20 cellular contexts compared by ENCODE assay signal in genomic region chr1:10899490-10900264, GRCh38.
DNase-seq lines count a peak whose midpoint lies in the region; ATAC-seq, FAIRE-seq and TF ChIP-seq lines count a peak whose summit lies in the region.
"Had no signal": no experiment of that assay in that cellular context is flagged by ENCODE, and none has a peak within 500 bp of the region (broad histone marks: within the 10 kb centered on the region; RNA-seq: fewer than 3 reads in every experiment).

No MANE protein-coding gene starts in this region.

- no peaks in the 10 kb centered on the region for H3K36me3 Mint-ChIP-seq in T-helper 17 cell (ENCODE audit: low read depth)
- H3K36me3 Mint-ChIP-seq: CD4-positive, CD25-positive, alpha-beta regulatory T cell; stimulated activated effector memory CD8-positive, alpha-beta T cell treated with anti-CD3 and anti-CD28 coated beads, Interleukin-12 subunit alpha, Interleukin-12 subunit beta, amount 100 ng/mL, for 72 hours; WTC11 had no signal

- no peak for TF ChIP-seq CTCF in bronchial epithelial cell (IDR thresholded peaks at IDR 0.05; ENCODE audit: insufficient read depth, low read length, severe bottlenecking)
- TF ChIP-seq CTCF in upper lobe of right lung (IDR thresholded peaks at IDR 0.05) = no peak

- H3K27me3 Mint-ChIP-seq in T-helper 17 cell = peaks cover 13% of the 10 kb centered on the region

- peak overlapping the region; percentile 65 to 97 (median 86); a peak in 20 of 22 replicates for H3K4me2 ChIP-seq in BLaER1 treated with 17β-estradiol and CSF1 and Interleukin-3, amounts not matched to agents 10 nM and 100 nM

- peaks cover 0 to 38% (median 19%) of the 10 kb centered on the region in 11 experiments; a peak in 16 of 22 replicates for H3K27me3 ChIP-seq in BLaER1 treated with 17β-estradiol and CSF1 and Interleukin-3, amounts not matched to agents 10 nM and 100 nM
- no peaks in the 10 kb centered on the region for H3K27me3 ChIP-seq in bronchial epithelial cell (ENCODE audit: control insufficient read depth, insufficient read depth, low read length)
- no peaks in the 10 kb centered on the region for H3K27me3 ChIP-seq in upper lobe of right lung
- H3K27me3 ChIP-seq: MG63 had no signal

- peaks cover 0 to 24% (median 0%) of the 10 kb centered on the region in 11 experiments; a peak in 4 of 22 replicates for H4K20me1 ChIP-seq in BLaER1 treated with 17β-estradiol and CSF1 and Interleukin-3, amounts not matched to agents 10 nM and 100 nM

- no peaks in the 10 kb centered on the region for H3K9me3 ChIP-seq in BLaER1 treated with 17β-estradiol and CSF1 and Interleukin-3, amounts not matched to agents 10 nM and 100 nM (replicated peaks in 1 of 11)
- H3K9me3 ChIP-seq in T-helper 17 cell (ENCODE audit: control insufficient read depth, low read length, poor library complexity, severe bottlenecking) (no peaks in the 10 kb centered on the region), upper lobe of right lung (no peaks in the 10 kb centered on the region)
- H3K9me3 ChIP-seq: MG63, tibial artery had no signal

- H3K4me3 ChIP-seq in BLaER1 treated with 17β-estradiol and CSF1 and Interleukin-3, amounts not matched to agents 10 nM and 100 nM = no peak overlapping the region
- H3K4me3 ChIP-seq in bronchial epithelial cell (ENCODE audit: low read depth, low read length) (no peak overlapping the region), upper lobe of right lung (no peak overlapping the region)
- H3K4me3 ChIP-seq: MG63, tibial artery had no signal

- no peaks in the 10 kb centered on the region for H3K36me3 ChIP-seq in BLaER1 treated with 17β-estradiol and CSF1 and Interleukin-3, amounts not matched to agents 10 nM and 100 nM
- H3K36me3 ChIP-seq in bronchial epithelial cell (ENCODE audit: control insufficient read depth, insufficient read depth, low read length) = no peaks in the 10 kb centered on the region
- H3K36me3 ChIP-seq in upper lobe of right lung = no peaks in the 10 kb centered on the region
- H3K36me3 ChIP-seq: MG63, tibial artery had no signal

- peak; percentile 28 for FAIRE-seq in bronchial epithelial cell (lab: Jason Lieb, UNC)
- no peak for FAIRE-seq in urothelium cell line (lab: Jason Lieb, UNC)
- FAIRE-seq: islet of Langerhans had no signal

- ATAC-seq in T-helper 17 cell (no peak), upper lobe of right lung (no peak)
- ATAC-seq: stimulated activated effector memory CD8-positive, alpha-beta T cell treated with anti-CD3 and anti-CD28 coated beads, Interleukin-12 subunit alpha, Interleukin-12 subunit beta, amount 100 ng/mL, for 72 hours had no signal

- no peak overlapping the region for H3K4me3 Mint-ChIP-seq in T-helper 17 cell
- H3K4me3 Mint-ChIP-seq: CD4-positive, CD25-positive, alpha-beta regulatory T cell; neural crest cell; stimulated activated effector memory CD8-positive, alpha-beta T cell treated with anti-CD3 and anti-CD28 coated beads, Interleukin-12 subunit alpha, Interleukin-12 subunit beta, amount 100 ng/mL, for 72 hours; WTC11 had no signal

- H3K4me1 ChIP-seq in BLaER1 treated with 17β-estradiol and CSF1 and Interleukin-3, amounts not matched to agents 10 nM and 100 nM = peaks cover 65 to 89% (median 87%) of the 10 kb centered on the region in 10 experiments
- peaks cover 15% of the 10 kb centered on the region for H3K4me1 ChIP-seq in upper lobe of right lung

- H3K4me1 Mint-ChIP-seq in T-helper 17 cell = peaks cover 7% of the 10 kb centered on the region

- intact Hi-C loops in upper lobe of right lung (cut with DNase I) = no loop called here

- H3K27ac ChIP-seq in BLaER1 treated with 17β-estradiol and CSF1 and Interleukin-3, amounts not matched to agents 10 nM and 100 nM = peak overlapping the region in 5 of 11 experiments; percentile 22 to 75 (median 68); a peak in 10 of 22 replicates
- no peak overlapping the region for H3K27ac ChIP-seq in upper lobe of right lung
- H3K27ac ChIP-seq: tibial artery had no signal

- no peak overlapping the region for H3K27ac Mint-ChIP-seq in T-helper 17 cell
- H3K27ac Mint-ChIP-seq: CD4-positive, CD25-positive, alpha-beta regulatory T cell; stimulated activated effector memory CD8-positive, alpha-beta T cell treated with anti-CD3 and anti-CD28 coated beads, Interleukin-12 subunit alpha, Interleukin-12 subunit beta, amount 100 ng/mL, for 72 hours; WTC11 had no signal

- DNase-seq in Kasumi-1 (lab: John Stamatoyannopoulos, UW) = peak; percentile 7 to 13
- DNase-seq in bronchial epithelial cell (ENCODE audit: low read depth) = peak; percentile 60
- DNase-seq in left kidney (ENCODE audit: low read depth, low spot score) = peak; percentile 46
- DNase-seq in activated T-cell treated with anti-CD3 and anti-CD28 coated beads for 4 hours = no peak
- no peak for DNase-seq in T-helper 17 cell
- no peak for DNase-seq in upper lobe of right lung
- no peak for DNase-seq in urothelium cell line (ENCODE audit: low spot score)
- DNase-seq: activated CD8-positive, alpha-beta memory T cell treated with anti-CD3 and anti-CD28 coated beads for 24 hours; CD4-positive, CD25-positive, alpha-beta regulatory T cell; MG63; NCI-H187; NCI-H446; SHP77 treated with DMSO at 0.1 percent for 48 hours; T-helper 1 cell; tibial artery had no signal

- H3K9ac ChIP-seq in BLaER1 treated with 17β-estradiol and CSF1 and Interleukin-3, amounts not matched to agents 10 nM and 100 nM = peak overlapping the region in 5 of 11 experiments; percentile 20 to 60 (median 58); a peak in 3 of 22 replicates

Comparison
In these comparisons a context has a peak if more than half of its experiments do, and no peak if none do; other contexts are left out.
1. DNase-seq: peak in Kasumi-1 (2 of 2), bronchial epithelial cell (single experiment) and left kidney (single experiment); none in activated T-cell treated with anti-CD3 and anti-CD28 coated beads for 4 hours (single experiment), T-helper 17 cell (0 of 3), upper lobe of right lung (single experiment) and urothelium cell line (single experiment).